In the genomic region with DNA sequence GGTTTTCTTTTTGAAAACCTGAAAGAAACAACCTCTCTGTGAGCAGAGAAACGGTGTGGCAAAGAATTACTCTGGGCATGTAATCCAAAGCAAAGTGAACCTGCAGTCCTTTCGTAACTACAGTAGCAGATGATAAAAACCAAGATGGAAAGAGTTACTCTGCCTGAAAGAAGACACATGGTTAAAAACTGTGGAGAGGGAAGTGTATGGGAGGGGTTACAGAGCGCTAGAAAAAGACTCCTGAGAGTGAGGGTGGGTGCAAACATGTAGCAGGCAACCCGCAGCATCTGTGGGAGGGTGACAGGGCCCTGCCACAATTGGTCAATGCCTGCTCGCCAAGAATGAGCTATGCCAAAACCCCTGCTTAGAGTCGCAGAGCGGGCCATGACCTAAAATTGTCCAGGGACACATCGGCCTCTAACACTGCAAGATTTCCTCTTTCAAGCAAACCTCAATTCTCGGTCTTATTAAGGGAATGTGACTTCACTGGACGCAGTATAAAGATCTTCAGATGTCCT, we compare ENCODE assay signal across 8 cellular contexts. TPM values are rescaled to one million over a fixed set of nuclear protein-coding genes. Genes with fewer than 3 reads are reported as not detected.
DNase-seq lines count a peak whose midpoint lies in the region; ATAC-seq lines count a peak whose summit lies in the region.

No MANE protein-coding gene starts in this region.

- POLR2A ChIA-PET in CD8-positive, alpha-beta memory T cell (lab: Charles Lee) = interaction anchor here (0.6 to 0.8 kb wide), 2 partner anchors 29 to 246 kb away, joined by 3 to 5 read pairs; no protein-coding TSS in a partner anchor

- peak overlapping the region; percentile 92 for H3K27ac ChIP-seq in CD8-positive, alpha-beta memory T cell (ENCODE audit: low read depth, low read length)
- H3K27ac ChIP-seq in angular gyrus (ENCODE audit: low read depth, low read length) (peak overlapping the region; percentile 91), iPS-20b (ENCODE audit: low read length) (no peak overlapping the region)

- peaks cover 22% of the 10 kb centered on the region for H3K4me1 ChIP-seq in CD8-positive, alpha-beta memory T cell (ENCODE audit: insufficient read depth, low read length)
- H3K4me1 ChIP-seq in iPS-20b (ENCODE audit: insufficient read depth, low read length) = peaks cover 4% of the 10 kb centered on the region; the same call in 1 of the 2 replicates

- peaks cover 8 to 56% (median 17%) of the 10 kb centered on the region in 3 donors for H3K36me3 Mint-ChIP-seq in CD8-positive, alpha-beta memory T cell

- peaks cover 11% of the 10 kb centered on the region for H3K36me3 ChIP-seq in CD8-positive, alpha-beta memory T cell (ENCODE audit: insufficient read depth, low read length)
- peaks cover 20% of the 10 kb centered on the region for H3K36me3 ChIP-seq in iPS-20b (ENCODE audit: insufficient read depth, low read depth, low read length)

- peak; percentile 16 for ATAC-seq in GM21737 (IDR thresholded peaks at IDR 0.05; ENCODE audit: unreplicated experiment)

- H3K9ac ChIP-seq in iPS-20b (ENCODE audit: low read depth, low read length) = peak overlapping the region; percentile 94

- CTCF ChIA-PET in CD8-positive, alpha-beta memory T cell (lab: Charles Lee) = interaction anchor here (0.8 to 3.3 kb wide), 7 partner anchors 20 to 165 kb away, joined by 3 to 14 read pairs (median 3); partner anchors contain the start of gene WNT1

- H3K27me3 Mint-ChIP-seq in CD8-positive, alpha-beta memory T cell = peaks cover 0 to 1% of the 10 kb centered on the region in 2 donors

- H3K9me3 ChIP-seq in CD8-positive, alpha-beta memory T cell (ENCODE audit: low read length) = no peaks in the 10 kb centered on the region
- H3K9me3 ChIP-seq in iPS-20b (ENCODE audit: insufficient read depth, low read depth, low read length) = no peaks in the 10 kb centered on the region

- peak in 2 of 5 donors; percentile 14 to 54 for DNase-seq in CD8-positive, alpha-beta memory T cell
- DNase-seq in NCI-H2227 (lab: John Stamatoyannopoulos, UW; ENCODE audit: unreplicated experiment) (peak; percentile 49), GM19240 (ENCODE audit: insufficient read length, low spot score) (no peak), NCI-H2029 treated with DMSO at 0.1 percent for 48 hours (lab: John Stamatoyannopoulos, UW) (no peak)
- peak; percentile 60 for DNase-seq in stimulated activated CD4-positive, alpha-beta T cell treated with anti-CD3 and anti-CD28 coated beads, Interleukin-4, amount 100 ng/mL, for 24 hours

- H3K4me1 Mint-ChIP-seq in CD8-positive, alpha-beta memory T cell = peaks cover 26 to 55% (median 41%) of the 10 kb centered on the region in 3 donors

- H3K27ac Mint-ChIP-seq in CD8-positive, alpha-beta memory T cell = peak overlapping the region; percentile 98 to 100 (median 99)

- H3K27me3 ChIP-seq in CD8-positive, alpha-beta memory T cell (ENCODE audit: insufficient read depth, low read length, poor library complexity, severe bottlenecking) = no peaks in the 10 kb centered on the region
- no peaks in the 10 kb centered on the region for H3K27me3 ChIP-seq in iPS-20b (ENCODE audit: insufficient read depth, low read length)

- no peaks in the 10 kb centered on the region for H3K9me3 Mint-ChIP-seq in CD8-positive, alpha-beta memory T cell

- H3K4me3 ChIP-seq in CD8-positive, alpha-beta memory T cell (ENCODE audit: low read length) = peak overlapping the region; percentile 89
- H3K4me3 ChIP-seq in iPS-20b (ENCODE audit: low read length) = peak overlapping the region; percentile 95

- H3K4me3 Mint-ChIP-seq in CD8-positive, alpha-beta memory T cell = peak overlapping the region; percentile 85 to 98 (median 94)

RNA-seq across cellular contexts. Expression of gene PRKAG1, which starts 0.8 kb away (rescaled TPM):
- total RNA-seq in CD8-positive, alpha-beta memory T cell = 10 to 100 TPM; 73.3 to 78.3 TPM
- 45.9 TPM for polyA plus RNA-seq in CD8-positive, alpha-beta memory T cell

RNA-seq across cellular contexts. Expression of gene DDN, which starts 18.6 kb away (rescaled TPM):
- total RNA-seq in CD8-positive, alpha-beta memory T cell = under 1 TPM; 0.33 to 0.39 TPM
- not detected for polyA plus RNA-seq in CD8-positive, alpha-beta memory T cell

RNA-seq across cellular contexts. Expression of gene WNT1, which starts 39.7 kb away (rescaled TPM):
- total RNA-seq in CD8-positive, alpha-beta memory T cell = not detected
- polyA plus RNA-seq in CD8-positive, alpha-beta memory T cell = 2.3 TPM

RNA-seq across cellular contexts. Expression of gene KMT2D, which starts 42.8 kb away (rescaled TPM):
- 10 to 100 TPM; 79.4 to 79.7 TPM for total RNA-seq in CD8-positive, alpha-beta memory T cell
- 22.8 TPM for polyA plus RNA-seq in CD8-positive, alpha-beta memory T cell

RNA-seq across cellular contexts. Expression of gene WNT10B, which starts 46.3 kb away (rescaled TPM):
- total RNA-seq in CD8-positive, alpha-beta memory T cell = 1 to 10 TPM; 1.4 TPM
- 0.21 TPM for polyA plus RNA-seq in CD8-positive, alpha-beta memory T cell

Comparison
In these comparisons a context has a peak if more than half of its experiments do, and no peak if none do; other contexts are left out.
1. DNase-seq: peak in NCI-H2227 (single experiment) and stimulated activated CD4-positive, alpha-beta T cell treated with anti-CD3 and anti-CD28 coated beads, Interleukin-4, amount 100 ng/mL, for 24 hours (single experiment); none in GM19240 (single experiment) and NCI-H2029 treated with DMSO at 0.1 percent for 48 hours (single experiment).